In genomic region chr13:63699948-63700347, GRCh38 we compare ENCODE assay signal across 1 cellular context.
TF ChIP-seq lines count a peak whose summit lies in the region.

No MANE protein-coding gene starts in this region.

TF ChIP-seq in IMR-90, 13 proteins besides CTCF, POLR2A, EP300 and RAD21 (continued from another document):
- TF ChIP-seq ELK1 (IDR thresholded peaks at IDR 0.05; ENCODE audit: borderline replicate concordance, low read depth, low read length) = no peak
- TF ChIP-seq MXI1 (IDR thresholded peaks at IDR 0.05; ENCODE audit: borderline replicate concordance, low read depth, low read length) = no peak
- no peak for TF ChIP-seq MAFK (IDR thresholded peaks at IDR 0.05; ENCODE audit: low read depth, low read length)
- TF ChIP-seq CEBPB (IDR thresholded peaks at IDR 0.05; ENCODE audit: low read depth, low read length) = no peak
- TF ChIP-seq NFE2L2 (IDR thresholded peaks at IDR 0.05; ENCODE audit: low read depth, low read length) = no peak
- TF ChIP-seq FOS (IDR thresholded peaks at IDR 0.05; ENCODE audit: low read depth, low read length) = no peak
- no peak for TF ChIP-seq RFX5 (IDR thresholded peaks at IDR 0.05; ENCODE audit: low read depth, low read length)
